ENCODE assay signal across 8 cellular contexts in the genomic region with DNA sequence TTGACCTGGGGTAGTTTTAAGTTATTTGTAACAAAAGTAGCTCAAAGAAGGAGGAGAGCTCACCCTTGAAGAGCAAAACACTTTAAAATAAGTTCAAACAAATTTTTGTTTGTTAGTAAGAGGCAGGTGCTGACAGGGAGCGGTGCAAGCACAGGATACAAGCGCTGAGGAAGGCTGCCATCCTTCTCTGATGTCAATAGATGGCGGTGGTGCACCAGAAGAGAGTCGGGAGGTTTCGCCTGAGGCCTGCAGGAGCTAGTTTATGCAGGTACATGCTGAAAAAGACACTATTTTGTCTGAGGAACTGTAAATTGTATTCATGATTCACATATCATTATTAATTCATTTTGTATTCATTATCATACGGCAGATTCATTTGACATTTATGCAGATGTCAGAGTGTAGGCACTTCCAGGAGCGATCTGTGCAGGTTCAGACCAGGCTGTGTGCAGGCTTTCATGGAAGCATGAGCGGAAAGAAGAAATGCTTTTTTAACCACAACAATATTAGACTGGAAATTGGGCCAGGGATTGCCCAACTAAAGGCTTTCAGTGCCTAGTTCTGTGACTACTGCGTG.
A peak's percentile ranks its signal among the peaks of the same experiment; 100 is the strongest.
DNase-seq lines count a peak whose midpoint lies in the region; ATAC-seq and TF ChIP-seq lines count a peak whose summit lies in the region.

No MANE protein-coding gene starts in this region.

- CTCF ChIA-PET in Caco-2 (lab: Charles Lee): interaction anchor here (0.6 kb wide), 1 partner anchor 1075 kb away, joined by 5 read pairs; no protein-coding TSS in a partner anchor

- no peaks in the 10 kb centered on the region for H3K4me1 Mint-ChIP-seq in Caco-2 (ENCODE audit: low read depth, unreplicated experiment)
- H3K4me1 Mint-ChIP-seq in activated T-helper 1 cell treated with anti-CD3 and anti-CD28 coated beads, Interleukin-12 subunit alpha, Interleukin-12 subunit beta, Interleukin-2, Interleukin-4 antibody, amounts not matched to agents 30 ng/mL and 10 ng/mL and 1 ng/mL, durations not matched to agents 14 hours and 24 hours and 36 hours (ENCODE audit: low read depth): no peaks in the 10 kb centered on the region

- no peak overlapping the region for H3K4me3 Mint-ChIP-seq in Caco-2 (ENCODE audit: unreplicated experiment)
- no peak overlapping the region for H3K4me3 Mint-ChIP-seq in activated T-helper 1 cell treated with anti-CD3 and anti-CD28 coated beads, Interleukin-12 subunit alpha, Interleukin-12 subunit beta, Interleukin-2, Interleukin-4 antibody, amounts not matched to agents 30 ng/mL and 10 ng/mL and 1 ng/mL, durations not matched to agents 14 hours and 24 hours and 36 hours

- no peak overlapping the region for H3K27ac ChIP-seq in right cardiac atrium (ENCODE audit: low read length)

- TF ChIP-seq CTCF in Caco-2 (IDR thresholded peaks at IDR 0.05; ENCODE audit: insufficient read depth in 1 of 2, low read depth in 1 of 2, low read length in 1 of 2, severe bottlenecking in 1 of 2, unreplicated experiment in 1 of 2): peak; percentile 72 to 73

- no peaks in the 10 kb centered on the region for H3K9me3 ChIP-seq in Caco-2
- H3K9me3 ChIP-seq in right cardiac atrium (ENCODE audit: control insufficient read depth, low read length): no peaks in the 10 kb centered on the region

- H3K9me3 Mint-ChIP-seq in Caco-2 (ENCODE audit: unreplicated experiment): no peaks in the 10 kb centered on the region
- H3K9me3 Mint-ChIP-seq in activated T-helper 1 cell treated with anti-CD3 and anti-CD28 coated beads, Interleukin-12 subunit alpha, Interleukin-12 subunit beta, Interleukin-2, Interleukin-4 antibody, amounts not matched to agents 30 ng/mL and 10 ng/mL and 1 ng/mL, durations not matched to agents 14 hours and 24 hours and 36 hours: no peaks in the 10 kb centered on the region

- 39% methylated on average over 9 of the region's 9 CpGs for WGBS in right cardiac atrium

- H3K27me3 ChIP-seq in Caco-2 (replicated peaks; ENCODE audit: control insufficient read depth, insufficient read depth, low read length) (no peaks in the 10 kb centered on the region), right cardiac atrium (ENCODE audit: control insufficient read depth, insufficient read depth) (no peaks in the 10 kb centered on the region)

- POLR2A ChIA-PET in Caco-2 (lab: Charles Lee): no interaction called here

- peaks cover 5% of the 10 kb centered on the region for H3K27me3 Mint-ChIP-seq in Caco-2 (ENCODE audit: insufficient read depth, unreplicated experiment)
- H3K27me3 Mint-ChIP-seq in activated T-helper 1 cell treated with anti-CD3 and anti-CD28 coated beads, Interleukin-12 subunit alpha, Interleukin-12 subunit beta, Interleukin-2, Interleukin-4 antibody, amounts not matched to agents 30 ng/mL and 10 ng/mL and 1 ng/mL, durations not matched to agents 14 hours and 24 hours and 36 hours (ENCODE audit: insufficient read depth): no peaks in the 10 kb centered on the region

- no TSS peak for BruUV-seq in Caco-2 (replicated peaks; lab: Mats Ljungman, UMichigan)

- ATAC-seq in GM18909 (IDR thresholded peaks at IDR 0.05; ENCODE audit: poor library complexity, unreplicated experiment): peak; percentile 95
- ATAC-seq in HG03097 (IDR thresholded peaks at IDR 0.05; ENCODE audit: low FRiP score, unreplicated experiment): peak; percentile 84
- ATAC-seq in right cardiac atrium: peak; percentile 68 to 71

- no peaks in the 10 kb centered on the region for H3K4me1 ChIP-seq in Caco-2
- no peaks in the 10 kb centered on the region for H3K4me1 ChIP-seq in right cardiac atrium (ENCODE audit: control insufficient read depth, insufficient read depth, low read length)

- H3K36me3 ChIP-seq in Caco-2 (ENCODE audit: control insufficient read depth, insufficient read depth, low read length): no peaks in the 10 kb centered on the region

- no peak overlapping the region for H3K4me3 ChIP-seq in Caco-2 (ENCODE audit: low read depth, low read length)
- H3K4me3 ChIP-seq in right cardiac atrium (ENCODE audit: low read length): no peak overlapping the region

- peak; percentile 63 to 73 for DNase-seq in Caco-2
- peak; percentile 39 for DNase-seq in NCI-H2171 treated with DMSO at 0.1 percent for 48 hours (lab: John Stamatoyannopoulos, UW)
- peak; percentile 2 for DNase-seq in activated T-helper 1 cell treated with anti-CD3 and anti-CD28 coated beads, Interleukin-12 subunit alpha, Interleukin-12 subunit beta, Interleukin-2, Interleukin-4 antibody, amounts not matched to agents 30 ng/mL and 10 ng/mL and 1 ng/mL, durations not matched to agents 14 hours and 24 hours and 36 hours (ENCODE audit: low spot score)
- DNase-seq in right cardiac atrium: peak; percentile 14 to 50 (median 46)
- DNase-seq in stimulated activated CD8-positive, alpha-beta memory T cell treated with anti-CD3 and anti-CD28 coated beads, Interleukin-4, amount 100 ng/mL, for 48 hours: peak; percentile 37
- no peak for DNase-seq in activated CD4-positive, CD25-positive, alpha-beta regulatory T cell treated with anti-CD3 and anti-CD28 coated beads, Interleukin-2, amount 50 U/mL, for 72 hours

- intact Hi-C loops in Caco-2 (cut with micrococcal nuclease; ENCODE audit: unreplicated experiment) (loop anchor here (1.0 to 10.0 kb wide), 2 partner anchors 160 to 541 kb away; no protein-coding TSS in a partner anchor), right cardiac atrium (cut with DNase I) (no loop called here)
- intact Hi-C loops in activated T-helper 1 cell treated with anti-CD3 and anti-CD28 coated beads, Interleukin-12 subunit alpha, Interleukin-12 subunit beta, Interleukin-2, Interleukin-4 antibody, amounts not matched to agents 30 ng/mL and 10 ng/mL and 1 ng/mL, durations not matched to agents 14 hours and 24 hours and 36 hours (cut with micrococcal nuclease): no loop called here

- no peaks in the 10 kb centered on the region for H3K36me3 Mint-ChIP-seq in Caco-2 (ENCODE audit: insufficient read depth, unreplicated experiment)
- no peaks in the 10 kb centered on the region for H3K36me3 Mint-ChIP-seq in activated T-helper 1 cell treated with anti-CD3 and anti-CD28 coated beads, Interleukin-12 subunit alpha, Interleukin-12 subunit beta, Interleukin-2, Interleukin-4 antibody, amounts not matched to agents 30 ng/mL and 10 ng/mL and 1 ng/mL, durations not matched to agents 14 hours and 24 hours and 36 hours (ENCODE audit: low read depth)

- H3K27ac Mint-ChIP-seq in Caco-2 (ENCODE audit: unreplicated experiment): no peak overlapping the region
- no peak overlapping the region for H3K27ac Mint-ChIP-seq in activated T-helper 1 cell treated with anti-CD3 and anti-CD28 coated beads, Interleukin-12 subunit alpha, Interleukin-12 subunit beta, Interleukin-2, Interleukin-4 antibody, amounts not matched to agents 30 ng/mL and 10 ng/mL and 1 ng/mL, durations not matched to agents 14 hours and 24 hours and 36 hours
